In genomic region chr13:43180036-43180660, GRCh38 we compare ENCODE assay signal across 17 cellular contexts.
A peak's percentile ranks its signal among the peaks of the same experiment; 100 is the strongest.
DNase-seq lines count a peak whose midpoint lies in the region; ATAC-seq, FAIRE-seq and TF ChIP-seq lines count a peak whose summit lies in the region.
"Had no signal": no experiment of that assay in that cellular context is flagged by ENCODE, and none has a peak within 500 bp of the region (broad histone marks: within the 10 kb centered on the region; RNA-seq: fewer than 3 reads in every experiment).

No MANE protein-coding gene starts in this region.

- H3K36me3 ChIP-seq in K562 (ENCODE audit: control insufficient read depth, insufficient read depth, low read length) (no peaks in the 10 kb centered on the region), mesodermal cell (ENCODE audit: control insufficient read depth, insufficient read depth, low read length) (no peaks in the 10 kb centered on the region), psoas muscle (ENCODE audit: insufficient read depth in 1 of 2, low read depth in 1 of 2) (no peaks in the 10 kb centered on the region)

- TF ChIP-seq CTCF in K562 (IDR thresholded peaks at IDR 0.05 in 2 of 3, conservative IDR thresholded peaks at IDR 0.05 in 1 of 3; ENCODE audit: insufficient read depth in 2 of 3, low read depth in 1 of 3, low read length in 3 of 3) (no peak), psoas muscle (IDR thresholded peaks at IDR 0.05) (no peak)

- TF ChIP-seq POLR2A in K562 (conservative IDR thresholded peaks at IDR 0.05), result no peak

- no peak overlapping the region for H3K4me2 ChIP-seq in K562 (ENCODE audit: insufficient read depth, low read length)

- no peaks in the 10 kb centered on the region for H3K9me1 ChIP-seq in K562 (ENCODE audit: control insufficient read depth, insufficient read depth, low read length)

- no peak overlapping the region for H3K27ac ChIP-seq in K562 (ENCODE audit: extremely low read depth, low read depth, low read length)
- H3K27ac ChIP-seq in mesodermal cell (ENCODE audit: low read depth, low read length, severe bottlenecking), result peak overlapping the region; percentile 65
- H3K27ac ChIP-seq in psoas muscle, result no peak overlapping the region
- H3K27ac ChIP-seq: GM23248 had no signal

- ATAC-seq in K562 (no peak), psoas muscle (no peak), GM19463 (IDR thresholded peaks at IDR 0.05; ENCODE audit: unreplicated experiment) (no peak)

- H3K27me3 ChIP-seq in K562 (ENCODE audit: control insufficient read depth in 2 of 2, insufficient read depth in 2 of 2, low read length in 2 of 2) (no peaks in the 10 kb centered on the region), psoas muscle (ENCODE audit: insufficient read depth in 3 of 3, low read length in 2 of 3) (no peaks in the 10 kb centered on the region)

- no TSS peak for BruUV-seq in K562 (replicated peaks; lab: Mats Ljungman, UMichigan)

- no peak overlapping the region for H3K4me3 ChIP-seq in K562
- no peak overlapping the region for H3K4me3 ChIP-seq in mesodermal cell (ENCODE audit: extremely low read depth, insufficient read depth, low read length, poor library complexity, severe bottlenecking)
- no peak overlapping the region for H3K4me3 ChIP-seq in psoas muscle
- H3K4me3 ChIP-seq: GM23248 had no signal

- H3K9me3 ChIP-seq in K562 (replicated peaks; ENCODE audit: control insufficient read depth, insufficient read depth, low read depth, low read length) (no peaks in the 10 kb centered on the region), mesodermal cell (ENCODE audit: control insufficient read depth, low read length) (peaks cover 12% of the 10 kb centered on the region), psoas muscle (no peaks in the 10 kb centered on the region)

- WGBS in K562 (ENCODE audit: insufficient coverage, low coverage, missing lambda C conversion rate), result 9% methylated on average over 8 of the region's 9 CpGs
- WGBS in mesodermal cell (ENCODE audit: insufficient coverage in 2 of 2), 2 experiments, result 93 to 99% methylated on average over 7 to 8 of the region's 9 CpGs
- 93 to 96% (median 95%) methylated on average over 8 to 9 of the region's 9 CpGs for WGBS in psoas muscle, 3 donors

- no peak overlapping the region for H3K9ac ChIP-seq in K562 (ENCODE audit: insufficient read depth in 1 of 2, low read depth in 2 of 2, low read length in 2 of 2)
- H3K9ac ChIP-seq: GM23248 had no signal

- no peak for TF ChIP-seq EP300 in K562 (IDR thresholded peaks at IDR 0.05; ENCODE audit: low read length)

- POLR2A ChIA-PET in K562 (lab: Yijun Ruan, JAX), result interaction anchor here (0.5 kb wide), 1 partner anchor 14 kb away, joined by 3 read pairs; no protein-coding TSS in a partner anchor

- CTCF ChIA-PET in K562 (lab: Yijun Ruan, JAX; ENCODE audit: low intra/inter-chr PET ratio), result no interaction called here

- no peaks in the 10 kb centered on the region for H3K79me2 ChIP-seq in K562 (ENCODE audit: control insufficient read depth, insufficient read depth, low read length)

- no peaks in the 10 kb centered on the region for H3K4me1 ChIP-seq in K562 (replicated peaks in 1 of 2; ENCODE audit: control insufficient read depth in 2 of 2, insufficient read depth in 2 of 2, low read length in 2 of 2)
- H3K4me1 ChIP-seq in mesodermal cell (ENCODE audit: control insufficient read depth, insufficient read depth, low read length, poor library complexity, severe bottlenecking), result peaks cover 9% of the 10 kb centered on the region
- H3K4me1 ChIP-seq in psoas muscle, result no peaks in the 10 kb centered on the region

- intact Hi-C loops in K562 (cut with micrococcal nuclease), result no loop called here
- intact Hi-C loops in psoas muscle (cut with DNase I), result no loop called here

- TF ChIP-seq RAD21 in K562 (CRISPR knock-in tag; conservative IDR thresholded peaks at IDR 0.05 in 1 of 2, IDR thresholded peaks at IDR 0.05 in 1 of 2), result no peak

- no peak overlapping the region for H2AFZ ChIP-seq in K562 (ENCODE audit: low read depth, low read length)
- H2AFZ ChIP-seq: GM23248 had no signal

- H4K20me1 ChIP-seq in K562 (replicated peaks; ENCODE audit: control insufficient read depth, insufficient read depth, low read length), result no peaks in the 10 kb centered on the region

- DNase-seq in NAMALWA (ENCODE audit: low spot score) (peak; percentile 3), K562 (ENCODE audit: extremely low read depth in 1 of 4, low spot score in 3 of 4) (no peak), DMS79 treated with DMSO at 0.1 percent for 48 hours (lab: John Stamatoyannopoulos, UW) (no peak), psoas muscle (no peak)
- DNase-seq: C1 segment of cervical spinal cord; CD4-positive, alpha-beta memory T cell; COR-L47; DMS153; DMS79; GF-D8; GM23248; HCEC 1CT had no signal

- FAIRE-seq in K562 (lab: Jason Lieb, UNC), result no peak
- FAIRE-seq: GM12891, GM18507, H1 had no signal

- in situ Hi-C loops in K562 (cut with MboI), result no loop called here

TF ChIP-seq in K562, 482 proteins besides CTCF, POLR2A, EP300 and RAD21:
- TF ChIP-seq DPF2 (IDR thresholded peaks at IDR 0.05), result no peak
- TF ChIP-seq NFYB (IDR thresholded peaks at IDR 0.05; ENCODE audit: extremely low read depth, insufficient read length), result peak; percentile 70
- TF ChIP-seq FOS (IDR thresholded peaks at IDR 0.05; ENCODE audit: extremely low read depth, insufficient read length), result peak; percentile 40
- TF ChIP-seq ZFPM2 (CRISPR knock-in tag; IDR thresholded peaks at IDR 0.05), result no peak
- TF ChIP-seq ZNF79 (CRISPR knock-in tag; IDR thresholded peaks at IDR 0.05; ENCODE audit: low read depth), result no peak
- no peak for TF ChIP-seq ZNF121 (CRISPR knock-in tag; conservative IDR thresholded peaks at IDR 0.05)
- no peak for TF ChIP-seq ILK (tag; IDR thresholded peaks at IDR 0.05; ENCODE audit: borderline replicate concordance, low read depth)
- no peak for TF ChIP-seq KAT8 (IDR thresholded peaks at IDR 0.05; ENCODE audit: low read depth)
- TF ChIP-seq PPARD (CRISPR knock-in tag; IDR thresholded peaks at IDR 0.05), result no peak
- peak; percentile 27 for TF ChIP-seq ASH1L (IDR thresholded peaks at IDR 0.05; ENCODE audit: borderline replicate concordance, low read depth, partially characterized antibody)
TF ChIP-seq in K562: peak in this region for 3.
